Comparison of ENCODE assay signal across 8 cellular contexts in the genomic region with DNA sequence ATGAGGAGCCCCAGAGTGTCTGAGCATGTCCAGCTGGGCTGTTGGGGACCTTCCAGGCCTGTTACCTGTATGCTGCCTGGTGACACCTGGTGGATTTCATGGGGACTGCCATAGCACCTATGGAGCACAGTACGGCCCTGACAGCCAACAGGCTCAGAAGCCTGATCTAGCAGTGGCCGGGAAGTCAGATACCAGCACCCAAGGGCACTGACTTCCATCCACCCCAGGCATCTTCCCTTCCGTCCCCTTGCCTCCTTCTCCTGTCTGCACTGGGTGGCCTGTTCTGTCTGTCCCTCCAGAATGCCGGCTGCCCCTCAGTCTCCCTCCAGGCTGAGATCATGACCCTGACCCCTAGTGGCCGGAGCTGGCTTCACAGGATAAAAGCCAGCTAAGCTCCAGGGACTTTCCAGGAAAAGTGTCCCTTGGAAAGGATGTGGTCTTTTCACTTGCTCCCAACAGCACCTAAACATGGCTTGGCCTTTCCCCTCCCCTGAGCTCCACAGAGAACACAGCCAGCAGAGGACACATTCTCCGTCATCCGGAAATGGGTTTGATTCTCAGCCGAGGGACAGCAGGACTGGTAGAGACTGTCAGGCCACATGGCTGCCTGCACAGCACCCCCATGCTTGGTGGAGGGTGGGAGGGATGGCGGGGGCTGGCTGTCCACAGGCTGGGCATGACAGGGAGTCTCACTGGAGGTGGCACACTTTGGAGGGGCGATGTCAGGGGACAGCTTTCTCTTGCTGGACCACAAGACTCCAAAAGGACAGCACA. TPM values are rescaled to one million over a fixed set of nuclear protein-coding genes. Genes with fewer than 3 reads are reported as not detected.
DNase-seq lines count a peak whose midpoint lies in the region; ATAC-seq and TF ChIP-seq lines count a peak whose summit lies in the region.

No MANE protein-coding gene starts in this region.

- H3K4me3 ChIP-seq in fibroblast of pulmonary artery (replicated peaks; ENCODE audit: low read depth, low read length): no peak overlapping the region

- ATAC-seq in GM21381 (IDR thresholded peaks at IDR 0.05; ENCODE audit: unreplicated experiment): peak; percentile 87

- H3K9me3 Mint-ChIP-seq in osteocyte (ENCODE audit: unreplicated experiment): no peaks in the 10 kb centered on the region

- TF ChIP-seq CTCF in fibroblast of pulmonary artery (IDR thresholded peaks at IDR 0.05; ENCODE audit: low read length, missing control alignments): peak; percentile 61
- TF ChIP-seq CTCF in osteocyte (IDR thresholded peaks at IDR 0.05): peak; percentile 72

- peaks cover 3% of the 10 kb centered on the region for H3K4me1 Mint-ChIP-seq in osteocyte (ENCODE audit: unreplicated experiment)

- H3K27ac Mint-ChIP-seq in osteocyte (ENCODE audit: unreplicated experiment): peak overlapping the region; percentile 28

- H3K27me3 Mint-ChIP-seq in osteocyte (ENCODE audit: unreplicated experiment): peaks cover 7% of the 10 kb centered on the region

- H3K4me3 Mint-ChIP-seq in osteocyte (ENCODE audit: unreplicated experiment): no peak overlapping the region

- peaks cover 12% of the 10 kb centered on the region for H3K36me3 Mint-ChIP-seq in osteocyte (ENCODE audit: unreplicated experiment)

- peak; percentile 76 for DNase-seq in AG20443 (ENCODE audit: low spot score)
- peak; percentile 78 for DNase-seq in HuH-7.5 (ENCODE audit: low spot score)
- DNase-seq in activated T-cell treated with anti-CD3 and anti-CD28 coated beads for 24 hours (ENCODE audit: low read depth): peak; percentile 62
- DNase-seq in fibroblast of pulmonary artery (ENCODE audit: low read depth): peak; percentile 66
- peak; percentile 86 for DNase-seq in osteocyte (ENCODE audit: extremely low spot score, unreplicated experiment)
- DNase-seq in ureter (ENCODE audit: low spot score): peak; percentile 75
- DNase-seq in NCI-H524 treated with DMSO at 0.1 percent for 48 hours (lab: John Stamatoyannopoulos, UW): no peak

RNA-seq across cellular contexts. Expression of gene RPS17, which starts 9.5 kb away (rescaled TPM):
- total RNA-seq in osteocyte: 1,272 and 1,309 TPM in 2 replicates
- total RNA-seq in ureter: 1,866 TPM
